In genomic region chr11:6389921-6390717, GRCh38 we compare ENCODE assay signal across 8 cellular contexts. TPM values are rescaled to one million over a fixed set of nuclear protein-coding genes. Genes with fewer than 3 reads are reported as not detected.
A peak's percentile ranks its signal among the peaks of the same experiment; 100 is the strongest.
DNase-seq lines count a peak whose midpoint lies in the region; ATAC-seq and TF ChIP-seq lines count a peak whose summit lies in the region.

SMPD1 (plus strand) TSS chr11:6390474; CDS start chr11:6390599, 125 bp downstream.

- H3K9me3 ChIP-seq in left lung: no peaks in the 10 kb centered on the region

- H3K36me3 ChIP-seq in left lung: peaks cover 0 to 9% of the 10 kb centered on the region in 2 donors

- H3K4me1 Mint-ChIP-seq in dendritic cell treated with granulocyte-macrophage colony-stimulating factor and Interleukin-4, amounts not matched to agents 40 ng/mL and 50 ng/mL, for 4 days (ENCODE audit: low read depth): peaks cover 34% of the 10 kb centered on the region

- no peak for TF ChIP-seq CTCF in left lung (IDR thresholded peaks at IDR 0.05)

- H3K27me3 Mint-ChIP-seq in dendritic cell treated with granulocyte-macrophage colony-stimulating factor and Interleukin-4, amounts not matched to agents 40 ng/mL and 50 ng/mL, for 4 days: peaks cover 7% of the 10 kb centered on the region

- no peaks in the 10 kb centered on the region for H3K9me3 Mint-ChIP-seq in dendritic cell treated with granulocyte-macrophage colony-stimulating factor and Interleukin-4, amounts not matched to agents 40 ng/mL and 50 ng/mL, for 4 days

- intact Hi-C loops in dendritic cell treated with granulocyte-macrophage colony-stimulating factor and Interleukin-4, amounts not matched to agents 40 ng/mL and 50 ng/mL, for 4 days (cut with micrococcal nuclease): loop anchor here (2.0 to 10.0 kb wide), 4 partner anchors 25 to 295 kb away; partner anchors contain the start of genes ARFIP2, ILK, MRPL17 and RRP8
- intact Hi-C loops in left lung (cut with DNase I): loop anchor here in 1 of 2 donors (10.0 kb wide), 1 partner anchor 205 kb away; no protein-coding TSS in a partner anchor

- peaks cover 32% of the 10 kb centered on the region for H3K36me3 Mint-ChIP-seq in dendritic cell treated with granulocyte-macrophage colony-stimulating factor and Interleukin-4, amounts not matched to agents 40 ng/mL and 50 ng/mL, for 4 days (ENCODE audit: low read depth)

- H3K27me3 ChIP-seq in left lung: no peaks in the 10 kb centered on the region

- peak within 1 kb of the TSS; percentile 87 for H3K4me3 Mint-ChIP-seq in dendritic cell treated with granulocyte-macrophage colony-stimulating factor and Interleukin-4, amounts not matched to agents 40 ng/mL and 50 ng/mL, for 4 days

- H3K27ac Mint-ChIP-seq in dendritic cell treated with granulocyte-macrophage colony-stimulating factor and Interleukin-4, amounts not matched to agents 40 ng/mL and 50 ng/mL, for 4 days: peak within 1 kb of the TSS; percentile 94

- peak within 1 kb of the TSS; percentile 89 to 90 for H3K27ac ChIP-seq in left lung

- H3K4me3 ChIP-seq in left lung: peak within 1 kb of the TSS; percentile 74 to 80

- peaks cover 9 to 38% of the 10 kb centered on the region in 2 donors for H3K4me1 ChIP-seq in left lung

- peak; percentile 59 to 97 (median 90) for DNase-seq in C1 segment of cervical spinal cord (lab: John Stamatoyannopoulos, UW)
- DNase-seq in NCI-H69 (lab: John Stamatoyannopoulos, UW): peak; percentile 95
- peak; percentile 92 to 94 for DNase-seq in activated CD4-positive, alpha-beta T cell treated with anti-CD3 and anti-CD28 coated beads, Interleukin-2, amount 50 U/mL, for 4 hours
- peak; percentile 97 to 99 for DNase-seq in left lung
- peak; percentile 96 for DNase-seq in stimulated activated CD4-positive, alpha-beta T cell treated with anti-CD3 and anti-CD28 coated beads, Interleukin-2, amount 100 ng/mL, for 4 hours (ENCODE audit: low read depth)

- ATAC-seq in GM19328 (IDR thresholded peaks at IDR 0.05; ENCODE audit: unreplicated experiment) (peak; percentile 98), HG03469 (IDR thresholded peaks at IDR 0.05; ENCODE audit: unreplicated experiment) (peak; percentile 92), left lung (peak; percentile 98)

RNA-seq across cellular contexts. Expression of gene SMPD1, which starts in this region (rescaled TPM):
- 10 to 100 TPM; 55.2 to 79.3 TPM for total RNA-seq in left lung

Comparison
In these comparisons a context has a peak if more than half of its experiments do, and no peak if none do; other contexts are left out.
1. Peak in every context shown above with its lines: DNase-seq, ATAC-seq, H3K4me3 ChIP-seq and H3K27ac ChIP-seq.